In the genomic region with DNA sequence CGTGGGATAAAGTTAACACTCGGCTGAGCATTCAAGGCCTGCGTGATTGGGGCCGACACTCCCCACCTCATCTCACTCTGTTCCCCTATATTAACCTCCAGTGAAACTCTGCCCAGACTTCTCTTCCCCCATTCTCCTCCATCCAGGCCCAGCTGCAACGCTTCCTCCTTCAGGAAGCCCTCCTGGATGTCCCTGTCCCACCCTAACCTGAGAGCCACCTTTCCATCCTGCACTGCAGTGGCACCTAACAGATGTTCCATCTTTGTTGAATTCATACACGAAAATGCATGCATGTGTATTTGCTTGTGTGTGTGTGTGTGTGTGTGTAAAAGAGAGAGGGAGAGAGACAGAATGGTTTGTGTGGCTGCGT, we compare ENCODE assay signal across 2 cellular contexts.
TF ChIP-seq lines count a peak whose summit lies in the region.

No MANE protein-coding gene starts in this region.

TF ChIP-seq in GM23338, 12 proteins besides CTCF, POLR2A, EP300 and RAD21:
- TF ChIP-seq POLR2AphosphoS5 (IDR thresholded peaks at IDR 0.05; ENCODE audit: low read depth), result no peak
- no peak for TF ChIP-seq ZNF331 (CRISPR knock-in tag; IDR thresholded peaks at IDR 0.05; ENCODE audit: low read depth)
- no peak for TF ChIP-seq CREB1 (CRISPR knock-in tag; IDR thresholded peaks at IDR 0.05; ENCODE audit: low read depth)
- no peak for TF ChIP-seq ETS1 (IDR thresholded peaks at IDR 0.05)
- TF ChIP-seq JUNB (IDR thresholded peaks at IDR 0.05; ENCODE audit: unreplicated experiment), result no peak
- TF ChIP-seq EZH2 (IDR thresholded peaks at IDR 0.05; ENCODE audit: low read depth, unreplicated experiment), result no peak
- TF ChIP-seq ZNF462 (CRISPR knock-in tag; IDR thresholded peaks at IDR 0.05), result no peak
- no peak for TF ChIP-seq STAT1 (IDR thresholded peaks at IDR 0.05; ENCODE audit: unreplicated experiment)
- TF ChIP-seq ZNF114 (CRISPR knock-in tag; IDR thresholded peaks at IDR 0.05), result no peak

TF ChIP-seq in K562, 482 proteins besides CTCF, POLR2A, EP300 and RAD21:
- TF ChIP-seq KLF1 (tag; IDR thresholded peaks at IDR 0.05), result no peak
- TF ChIP-seq E2F1 (CRISPR knock-in tag; IDR thresholded peaks at IDR 0.05), result no peak
- TF ChIP-seq CTCFL (IDR thresholded peaks at IDR 0.05; ENCODE audit: borderline replicate concordance, insufficient read depth, low read depth, low read length, poor library complexity, severe bottlenecking), result no peak
- 0 out of 4 replicates have a peak, but pooled peaks of 1 of the 2 experiments have one; percentile 8 for TF ChIP-seq KDM1A (IDR thresholded peaks at IDR 0.05)
- TF ChIP-seq ZFP36 (IDR thresholded peaks at IDR 0.05; ENCODE audit: low read depth, low read length, partially characterized antibody), result peak; percentile 92
- 0 out of 2 replicates have a peak, but pooled peaks have one; percentile 10 for TF ChIP-seq MCM3 (IDR thresholded peaks at IDR 0.05)
TF ChIP-seq in K562: peak in this region for 3.
